ENCODE assay signal across 24 cellular contexts in genomic region chr16:27717726-27718125, GRCh38.
DNase-seq lines count a peak whose midpoint lies in the region; ATAC-seq and TF ChIP-seq lines count a peak whose summit lies in the region.
"Had no signal": no experiment of that assay in that cellular context is flagged by ENCODE, and none has a peak within 500 bp of the region (broad histone marks: within the 10 kb centered on the region; RNA-seq: fewer than 3 reads in every experiment).

No MANE protein-coding gene starts in this region.

- no peak overlapping the region for H2BK15ac ChIP-seq in neuronal stem cell (ENCODE audit: low read length)

- no peaks in the 10 kb centered on the region for H3K9me3 Mint-ChIP-seq in MCF 10A (ENCODE audit: unreplicated experiment)
- H3K9me3 Mint-ChIP-seq in activated T-helper 17 cell treated with anti-CD3 and anti-CD28 coated beads, Interleukin-2, amount 50 U/mL, for 72 hours = no peaks in the 10 kb centered on the region
- H3K9me3 Mint-ChIP-seq: activated naive CD8-positive, alpha-beta T cell treated with anti-CD3 and anti-CD28 coated beads, Interleukin-2, amount 10 ng/mL, durations not matched to agents 7 days and 5 days; activated T-helper 2 cell treated with anti-CD3 and anti-CD28 coated beads, Interferon-gamma antibody, Interleukin-2, Interleukin-4, amounts not matched to agents 10 μg/mL and 5 μg/mL and 100 μg/mL, durations not matched to agents 14 hours and 24 hours and 36 hours; stimulated activated effector memory CD8-positive, alpha-beta T cell treated with anti-CD3 and anti-CD28 coated beads, Interleukin-12 subunit alpha, Interleukin-12 subunit beta, amount 100 ng/mL, for 72 hours had no signal

- no TSS peak for BruUV-seq in MCF 10A (replicated peaks; lab: Mats Ljungman, UMichigan)

- H3K4me1 Mint-ChIP-seq in MCF 10A (ENCODE audit: insufficient read depth, unreplicated experiment) = no peaks in the 10 kb centered on the region
- no peaks in the 10 kb centered on the region for H3K4me1 Mint-ChIP-seq in activated T-helper 17 cell treated with anti-CD3 and anti-CD28 coated beads, Interleukin-2, amount 50 U/mL, for 72 hours
- H3K4me1 Mint-ChIP-seq: activated naive CD8-positive, alpha-beta T cell treated with anti-CD3 and anti-CD28 coated beads, Interleukin-2, amount 10 ng/mL, durations not matched to agents 7 days and 5 days had no signal

- H3K4me2 ChIP-seq in neuronal stem cell (ENCODE audit: insufficient read depth, low read length, poor library complexity, severe bottlenecking) = no peak overlapping the region

- no peak for TF ChIP-seq CTCF in breast epithelium (IDR thresholded peaks at IDR 0.05)
- TF ChIP-seq CTCF in MCF 10A (IDR thresholded peaks at IDR 0.05; ENCODE audit: unreplicated experiment) = no peak
- no peak for TF ChIP-seq CTCF in dorsolateral prefrontal cortex (IDR thresholded peaks at IDR 0.05 in 54 of 56, conservative IDR thresholded peaks at IDR 0.05 in 2 of 56; ENCODE audit: low read depth in 1 of 56, partially characterized antibody in 56 of 56)

- H3K4me3 ChIP-seq in breast epithelium (peak overlapping the region in 2 of 3 donors; percentile 26 to 27), dorsolateral prefrontal cortex (peak overlapping the region in 58 of 59 donors; percentile 0 to 70 (median 54)), neuronal stem cell (ENCODE audit: low read length in 2 of 2) (no peak overlapping the region)
- H3K4me3 ChIP-seq: heart right ventricle, Peyer's patch, thyroid gland had no signal

- no peaks in the 10 kb centered on the region for H3K27me3 Mint-ChIP-seq in MCF 10A (ENCODE audit: insufficient read depth, unreplicated experiment)
- H3K27me3 Mint-ChIP-seq in activated T-helper 17 cell treated with anti-CD3 and anti-CD28 coated beads, Interleukin-2, amount 50 U/mL, for 72 hours = no peaks in the 10 kb centered on the region
- H3K27me3 Mint-ChIP-seq: activated naive CD8-positive, alpha-beta T cell treated with anti-CD3 and anti-CD28 coated beads, Interleukin-2, amount 10 ng/mL, durations not matched to agents 7 days and 5 days; naive thymus-derived CD8-positive, alpha-beta T cell had no signal

- CTCF ChIA-PET in MCF 10A (lab: Yijun Ruan, JAX) = interaction anchor here (0.8 kb wide), 1 partner anchor 167 kb away, joined by 5 read pairs; no protein-coding TSS in a partner anchor

- H4K91ac ChIP-seq in neuronal stem cell (ENCODE audit: low read depth, low read length, poor library complexity) = no peak overlapping the region

- POLR2A ChIA-PET in MCF 10A (lab: Yijun Ruan, JAX) = no interaction called here

- no peak overlapping the region for H2BK5ac ChIP-seq in neuronal stem cell (ENCODE audit: low read length)

- H4K8ac ChIP-seq in neuronal stem cell (ENCODE audit: low read depth, low read length) = no peak overlapping the region

- DNase-seq in breast epithelium (ENCODE audit: low spot score in 2 of 2) (no peak), MCF 10A (ENCODE audit: unreplicated experiment) (no peak), dorsolateral prefrontal cortex (peak in 2 of 10 donors; percentile 7 to 14), neuronal stem cell (ENCODE audit: low spot score) (no peak), DMS114 treated with DMSO at 0.1 percent for 48 hours (lab: John Stamatoyannopoulos, UW; ENCODE audit: unreplicated experiment) (no peak)
- no peak for DNase-seq in central memory CD4-positive, alpha-beta T cell
- DNase-seq: 8988T; activated CD4-positive, alpha-beta T cell treated with anti-CD3 and anti-CD28 coated beads, Interleukin-2, amount 50 U/mL, for 1 hour; activated CD8-positive, alpha-beta memory T cell treated with anti-CD3 and anti-CD28 coated beads, Interleukin-2, amount 50 U/mL, for 4 hours; activated naive CD8-positive, alpha-beta T cell treated with anti-CD3 and anti-CD28 coated beads, Interleukin-2, amount 10 ng/mL, durations not matched to agents 7 days and 5 days; AML-193; DND-41; heart right ventricle; mesendoderm; naive thymus-derived CD8-positive, alpha-beta T cell; NCI-H2029; T-helper 2 cell; thyroid gland had no signal

- H3K79me1 ChIP-seq in neuronal stem cell (ENCODE audit: low read depth, low read length) = no peaks in the 10 kb centered on the region

- no peak overlapping the region for H3K4ac ChIP-seq in neuronal stem cell (ENCODE audit: low read length)

- H3K14ac ChIP-seq in neuronal stem cell (ENCODE audit: low read length) = no peak overlapping the region

- ATAC-seq in activated T-helper 17 cell treated with anti-CD3 and anti-CD28 coated beads, Interleukin-2, amount 50 U/mL, for 72 hours (replicated peaks) = no peak
- ATAC-seq in HG03432 (IDR thresholded peaks at IDR 0.05; ENCODE audit: unreplicated experiment) = no peak
- ATAC-seq: heart right ventricle; left lobe of liver; naive thymus-derived CD8-positive, alpha-beta T cell; stimulated activated effector memory CD8-positive, alpha-beta T cell treated with anti-CD3 and anti-CD28 coated beads, Interleukin-12 subunit alpha, Interleukin-12 subunit beta, amount 100 ng/mL, for 72 hours had no signal

- H3K4me1 ChIP-seq in breast epithelium (peaks cover 3 to 5% of the 10 kb centered on the region in 2 donors), neuronal stem cell (ENCODE audit: control insufficient read depth in 2 of 2, insufficient read depth in 1 of 2, low read depth in 1 of 2, low read length in 2 of 2) (peaks cover 24 to 25% of the 10 kb centered on the region in 2 donors)

- intact Hi-C loops in breast epithelium (cut with DNase I; ENCODE audit: low total_unique reads) = no loop called here
- intact Hi-C loops in MCF 10A (cut with micrococcal nuclease) = no loop called here
- intact Hi-C loops in dorsolateral prefrontal cortex (cut with DNase I) = loop anchor here in 1 of 2 donors (2.0 kb wide), 1 partner anchor 41 kb away; no protein-coding TSS in a partner anchor

- H3K4me3 Mint-ChIP-seq in MCF 10A (ENCODE audit: unreplicated experiment) = no peak overlapping the region
- H3K4me3 Mint-ChIP-seq in activated T-helper 17 cell treated with anti-CD3 and anti-CD28 coated beads, Interleukin-2, amount 50 U/mL, for 72 hours = no peak overlapping the region
- H3K4me3 Mint-ChIP-seq: activated naive CD8-positive, alpha-beta T cell treated with anti-CD3 and anti-CD28 coated beads, Interleukin-2, amount 10 ng/mL, durations not matched to agents 7 days and 5 days; naive thymus-derived CD8-positive, alpha-beta T cell; stimulated activated effector memory CD8-positive, alpha-beta T cell treated with anti-CD3 and anti-CD28 coated beads, Interleukin-12 subunit alpha, Interleukin-12 subunit beta, amount 100 ng/mL, for 72 hours had no signal

- no peak overlapping the region for H2AFZ ChIP-seq in neuronal stem cell (ENCODE audit: low read length)

- H2BK12ac ChIP-seq in neuronal stem cell (ENCODE audit: low read length) = no peak overlapping the region

- peaks cover 5% of the 10 kb centered on the region for H3K36me3 Mint-ChIP-seq in MCF 10A (ENCODE audit: insufficient read depth, unreplicated experiment)
- H3K36me3 Mint-ChIP-seq in activated T-helper 17 cell treated with anti-CD3 and anti-CD28 coated beads, Interleukin-2, amount 50 U/mL, for 72 hours (ENCODE audit: low read depth) = no peaks in the 10 kb centered on the region
- H3K36me3 Mint-ChIP-seq: activated naive CD8-positive, alpha-beta T cell treated with anti-CD3 and anti-CD28 coated beads, Interleukin-2, amount 10 ng/mL, durations not matched to agents 7 days and 5 days; stimulated activated effector memory CD8-positive, alpha-beta T cell treated with anti-CD3 and anti-CD28 coated beads, Interleukin-12 subunit alpha, Interleukin-12 subunit beta, amount 100 ng/mL, for 72 hours had no signal

- peak overlapping the region; percentile 27 for H3K18ac ChIP-seq in neuronal stem cell (ENCODE audit: low read length)

- H3K9me3 ChIP-seq in breast epithelium = no peaks in the 10 kb centered on the region
- H3K9me3 ChIP-seq in neuronal stem cell (replicated peaks in 1 of 2; ENCODE audit: control insufficient read depth in 2 of 2, insufficient read depth in 1 of 2, low read depth in 1 of 2, low read length in 2 of 2) = no peaks in the 10 kb centered on the region
- H3K9me3 ChIP-seq: heart right ventricle, Peyer's patch, thyroid gland had no signal

- H2AK5ac ChIP-seq in neuronal stem cell (ENCODE audit: low read depth, low read length) = no peak overlapping the region

- WGBS in neuronal stem cell (ENCODE audit: extremely low coverage in 2 of 2, insufficient read length in 2 of 2, insufficient replicate concordance in 1 of 2), 2 donors = no CpG with 5 or more reads among the region's 2 CpGs

- no peak overlapping the region for H3K9ac ChIP-seq in neuronal stem cell (ENCODE audit: low read depth, low read length, poor library complexity)

- no peaks in the 10 kb centered on the region for H3K36me3 ChIP-seq in breast epithelium
- peaks cover 4 to 10% of the 10 kb centered on the region in 2 donors for H3K36me3 ChIP-seq in neuronal stem cell (replicated peaks in 1 of 2; ENCODE audit: control insufficient read depth in 2 of 2, insufficient read depth in 2 of 2, low read length in 2 of 2)
- H3K36me3 ChIP-seq: Peyer's patch, thyroid gland had no signal

- H3K27ac ChIP-seq in breast epithelium (peak overlapping the region; percentile 83 to 85), dorsolateral prefrontal cortex (peak overlapping the region; percentile 60 to 100 (median 98)), neuronal stem cell (replicated peaks; ENCODE audit: low read length) (no peak overlapping the region)
- H3K27ac ChIP-seq: heart right ventricle, thyroid gland had no signal

- no peaks in the 10 kb centered on the region for H3K27me3 ChIP-seq in breast epithelium
- no peaks in the 10 kb centered on the region for H3K27me3 ChIP-seq in dorsolateral prefrontal cortex
- no peaks in the 10 kb centered on the region for H3K27me3 ChIP-seq in neuronal stem cell (ENCODE audit: control insufficient read depth in 3 of 3, insufficient read depth in 3 of 3, low read depth in 1 of 3, low read length in 3 of 3)
- H3K27me3 ChIP-seq: heart right ventricle, Peyer's patch, thyroid gland had no signal

- no peak overlapping the region for H3K27ac Mint-ChIP-seq in MCF 10A (ENCODE audit: low read depth, unreplicated experiment)
- H3K27ac Mint-ChIP-seq in activated T-helper 17 cell treated with anti-CD3 and anti-CD28 coated beads, Interleukin-2, amount 50 U/mL, for 72 hours = no peak overlapping the region
- H3K27ac Mint-ChIP-seq: activated naive CD8-positive, alpha-beta T cell treated with anti-CD3 and anti-CD28 coated beads, Interleukin-2, amount 10 ng/mL, durations not matched to agents 7 days and 5 days; activated T-helper 2 cell treated with anti-CD3 and anti-CD28 coated beads, Interferon-gamma antibody, Interleukin-2, Interleukin-4, amounts not matched to agents 10 μg/mL and 5 μg/mL and 100 μg/mL, durations not matched to agents 14 hours and 24 hours and 36 hours had no signal

- H2BK120ac ChIP-seq in neuronal stem cell (ENCODE audit: low read depth, low read length) = no peak overlapping the region

- H3K23ac ChIP-seq in neuronal stem cell (ENCODE audit: low read depth, low read length, poor library complexity) = no peak overlapping the region

- TF ChIP-seq POLR2A in breast epithelium (IDR thresholded peaks at IDR 0.05) = no peak

Comparison
In these comparisons a context has a peak if more than half of its experiments do, and no peak if none do; other contexts are left out.
1. H3K4me3 ChIP-seq: peak in breast epithelium (2 of 3) and dorsolateral prefrontal cortex (58 of 59); none in neuronal stem cell (0 of 2).